2 cellular contexts compared by ENCODE assay signal in genomic region chr18:56676639-56677038, GRCh38.
TF ChIP-seq lines count a peak whose summit lies in the region.

No MANE protein-coding gene starts in this region.

TF ChIP-seq in WTC11, 78 proteins besides CTCF, POLR2A, EP300 and RAD21:
- TF ChIP-seq TP53 (CRISPR knock-in tag; IDR thresholded peaks at IDR 0.05) (no peak), JAZF1 (CRISPR knock-in tag; IDR thresholded peaks at IDR 0.05) (no peak)

TF ChIP-seq in SK-N-SH, 30 proteins besides CTCF, POLR2A, EP300 and RAD21 (continued from another document):
- TF ChIP-seq ELF1 (IDR thresholded peaks at IDR 0.05), result no peak
- TF ChIP-seq CHD2 (IDR thresholded peaks at IDR 0.05; ENCODE audit: low read length, partially characterized antibody), result no peak
- TF ChIP-seq GATA2 (CRISPR knock-in tag; IDR thresholded peaks at IDR 0.05), result no peak
- TF ChIP-seq GABPA (IDR thresholded peaks at IDR 0.05; ENCODE audit: low read depth), result no peak
- no peak for TF ChIP-seq TEAD4 (IDR thresholded peaks at IDR 0.05; ENCODE audit: borderline replicate concordance, insufficient read depth)
- no peak for TF ChIP-seq FOSL2 (IDR thresholded peaks at IDR 0.05; ENCODE audit: borderline replicate concordance, low read depth)
- no peak for TF ChIP-seq SMC3 (IDR thresholded peaks at IDR 0.05; ENCODE audit: low read depth, low read length)
- TF ChIP-seq RXRA (IDR thresholded peaks at IDR 0.05; ENCODE audit: borderline replicate concordance, low read depth), result no peak
- no peak for TF ChIP-seq MEF2A (IDR thresholded peaks at IDR 0.05; ENCODE audit: borderline replicate concordance, low read depth)
- TF ChIP-seq, protein P1, sequence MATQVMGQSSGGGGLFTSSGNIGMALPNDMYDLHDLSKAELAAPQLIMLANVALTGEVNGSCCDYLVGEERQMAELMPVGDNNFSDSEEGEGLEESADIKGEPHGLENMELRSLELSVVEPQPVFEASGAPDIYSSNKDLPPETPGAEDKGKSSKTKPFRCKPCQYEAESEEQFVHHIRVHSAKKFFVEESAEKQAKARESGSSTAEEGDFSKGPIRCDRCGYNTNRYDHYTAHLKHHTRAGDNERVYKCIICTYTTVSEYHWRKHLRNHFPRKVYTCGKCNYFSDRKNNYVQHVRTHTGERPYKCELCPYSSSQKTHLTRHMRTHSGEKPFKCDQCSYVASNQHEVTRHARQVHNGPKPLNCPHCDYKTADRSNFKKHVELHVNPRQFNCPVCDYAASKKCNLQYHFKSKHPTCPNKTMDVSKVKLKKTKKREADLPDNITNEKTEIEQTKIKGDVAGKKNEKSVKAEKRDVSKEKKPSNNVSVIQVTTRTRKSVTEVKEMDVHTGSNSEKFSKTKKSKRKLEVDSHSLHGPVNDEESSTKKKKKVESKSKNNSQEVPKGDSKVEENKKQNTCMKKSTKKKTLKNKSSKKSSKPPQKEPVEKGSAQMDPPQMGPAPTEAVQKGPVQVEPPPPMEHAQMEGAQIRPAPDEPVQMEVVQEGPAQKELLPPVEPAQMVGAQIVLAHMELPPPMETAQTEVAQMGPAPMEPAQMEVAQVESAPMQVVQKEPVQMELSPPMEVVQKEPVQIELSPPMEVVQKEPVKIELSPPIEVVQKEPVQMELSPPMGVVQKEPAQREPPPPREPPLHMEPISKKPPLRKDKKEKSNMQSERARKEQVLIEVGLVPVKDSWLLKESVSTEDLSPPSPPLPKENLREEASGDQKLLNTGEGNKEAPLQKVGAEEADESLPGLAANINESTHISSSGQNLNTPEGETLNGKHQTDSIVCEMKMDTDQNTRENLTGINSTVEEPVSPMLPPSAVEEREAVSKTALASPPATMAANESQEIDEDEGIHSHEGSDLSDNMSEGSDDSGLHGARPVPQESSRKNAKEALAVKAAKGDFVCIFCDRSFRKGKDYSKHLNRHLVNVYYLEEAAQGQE (IDR thresholded peaks at IDR 0.05; ENCODE audit: low read depth, low read length), result no peak
- TF ChIP-seq FOXJ3 (CRISPR knock-in tag; IDR thresholded peaks at IDR 0.05), result no peak
- no peak for TF ChIP-seq TCF12 (IDR thresholded peaks at IDR 0.05)
- no peak for TF ChIP-seq ZBTB33 (IDR thresholded peaks at IDR 0.05; ENCODE audit: borderline replicate concordance, low read depth)
- TF ChIP-seq, protein P2, sequence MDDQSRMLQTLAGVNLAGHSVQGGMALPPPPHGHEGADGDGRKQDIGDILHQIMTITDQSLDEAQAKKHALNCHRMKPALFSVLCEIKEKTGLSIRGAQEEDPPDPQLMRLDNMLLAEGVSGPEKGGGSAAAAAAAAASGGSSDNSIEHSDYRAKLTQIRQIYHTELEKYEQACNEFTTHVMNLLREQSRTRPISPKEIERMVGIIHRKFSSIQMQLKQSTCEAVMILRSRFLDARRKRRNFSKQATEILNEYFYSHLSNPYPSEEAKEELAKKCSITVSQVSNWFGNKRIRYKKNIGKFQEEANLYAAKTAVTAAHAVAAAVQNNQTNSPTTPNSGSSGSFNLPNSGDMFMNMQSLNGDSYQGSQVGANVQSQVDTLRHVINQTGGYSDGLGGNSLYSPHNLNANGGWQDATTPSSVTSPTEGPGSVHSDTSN (IDR thresholded peaks at IDR 0.05), result no peak
- TF ChIP-seq, protein P3, sequence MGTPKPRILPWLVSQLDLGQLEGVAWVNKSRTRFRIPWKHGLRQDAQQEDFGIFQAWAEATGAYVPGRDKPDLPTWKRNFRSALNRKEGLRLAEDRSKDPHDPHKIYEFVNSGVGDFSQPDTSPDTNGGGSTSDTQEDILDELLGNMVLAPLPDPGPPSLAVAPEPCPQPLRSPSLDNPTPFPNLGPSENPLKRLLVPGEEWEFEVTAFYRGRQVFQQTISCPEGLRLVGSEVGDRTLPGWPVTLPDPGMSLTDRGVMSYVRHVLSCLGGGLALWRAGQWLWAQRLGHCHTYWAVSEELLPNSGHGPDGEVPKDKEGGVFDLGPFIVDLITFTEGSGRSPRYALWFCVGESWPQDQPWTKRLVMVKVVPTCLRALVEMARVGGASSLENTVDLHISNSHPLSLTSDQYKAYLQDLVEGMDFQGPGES (IDR thresholded peaks at IDR 0.05; ENCODE audit: low read depth, low read length), result no peak
- no peak for TF ChIP-seq JUND (IDR thresholded peaks at IDR 0.05)
- no peak for TF ChIP-seq FOXM1 (IDR thresholded peaks at IDR 0.05; ENCODE audit: low read depth)
- TF ChIP-seq EZH2phosphoT487 (IDR thresholded peaks at IDR 0.05; ENCODE audit: borderline replicate concordance, low read depth), result no peak
